Comparison of ENCODE assay signal across 9 cellular contexts in genomic region chr3:186277268-186277909, GRCh38.
A peak's percentile ranks its signal among the peaks of the same experiment; 100 is the strongest.
DNase-seq lines count a peak whose midpoint lies in the region; ATAC-seq, FAIRE-seq and TF ChIP-seq lines count a peak whose summit lies in the region.
"Had no signal": no experiment of that assay in that cellular context is flagged by ENCODE, and none has a peak within 500 bp of the region (broad histone marks: within the 10 kb centered on the region; RNA-seq: fewer than 3 reads in every experiment).

No MANE protein-coding gene starts in this region.

- H3K27ac Mint-ChIP-seq in T-helper 2 cell treated with Interferon-gamma antibody and Interleukin-4, amounts not matched to agents 5 μg/mL and 100 μg/mL, for 36 hours, result no peak overlapping the region

- TF ChIP-seq POLR2A in K562 (conservative IDR thresholded peaks at IDR 0.05) (no peak), ovary (IDR thresholded peaks at IDR 0.05) (no peak)

- H3K4me2 ChIP-seq in K562 (ENCODE audit: insufficient read depth, low read length), result no peak overlapping the region

- FAIRE-seq in A204.1 (lab: Jason Lieb, UNC), result peak; percentile 37
- peak; percentile 75 for FAIRE-seq in K562 (lab: Jason Lieb, UNC)
- FAIRE-seq: islet of Langerhans had no signal

- POLR2A ChIA-PET in K562 (lab: Yijun Ruan, JAX), result interaction anchor here (0.6 kb wide), 1 partner anchor 232 kb away, joined by 3 read pairs; no protein-coding TSS in a partner anchor

- no peaks in the 10 kb centered on the region for H3K79me2 ChIP-seq in K562 (ENCODE audit: control insufficient read depth, insufficient read depth, low read length)

- no peak overlapping the region for H3K4me3 Mint-ChIP-seq in T-helper 2 cell treated with Interferon-gamma antibody and Interleukin-4, amounts not matched to agents 5 μg/mL and 100 μg/mL, for 36 hours

- 2% methylated on average over 10 of the region's 10 CpGs for WGBS in K562 (ENCODE audit: insufficient coverage, low coverage, missing lambda C conversion rate)
- 22 to 33% (median 28%) methylated on average over 10 of the region's 10 CpGs for WGBS in ovary, 3 donors

- peak; percentile 66 to 72 for TF ChIP-seq RAD21 in K562 (CRISPR knock-in tag; conservative IDR thresholded peaks at IDR 0.05 in 1 of 2, IDR thresholded peaks at IDR 0.05 in 1 of 2)

- H3K9me3 ChIP-seq in K562 (replicated peaks; ENCODE audit: control insufficient read depth, insufficient read depth, low read depth, low read length), result no peaks in the 10 kb centered on the region
- no peaks in the 10 kb centered on the region for H3K9me3 ChIP-seq in ovary

- H3K27ac ChIP-seq in K562 (ENCODE audit: extremely low read depth, low read depth, low read length) (no peak overlapping the region), ovary (no peak overlapping the region)

- TF ChIP-seq EP300 in K562 (IDR thresholded peaks at IDR 0.05; ENCODE audit: low read length), result no peak
- TF ChIP-seq EP300 in ovary (IDR thresholded peaks at IDR 0.05), result no peak

- peak; percentile 85 for ATAC-seq in K562

- DNase-seq in HFF-Myc (ENCODE audit: extremely low read depth, low read depth) (peak; percentile 56), K562 (ENCODE audit: extremely low read depth in 1 of 4, low spot score in 3 of 4) (peak; percentile 18 to 50 (median 38)), kidney tubule cell (ENCODE audit: low spot score) (peak; percentile 67), AML-193 (lab: John Stamatoyannopoulos, UW) (no peak), NCI-H1436 treated with DMSO at 0.1 percent for 48 hours (lab: John Stamatoyannopoulos, UW) (no peak), ovary (no peak)
- DNase-seq in T-helper 2 cell treated with Interferon-gamma antibody and Interleukin-4, amounts not matched to agents 5 μg/mL and 100 μg/mL, for 36 hours (ENCODE audit: low spot score), result no peak

- no TSS peak for BruUV-seq in K562 (replicated peaks; lab: Mats Ljungman, UMichigan)

- CTCF ChIA-PET in K562 (lab: Yijun Ruan, JAX; ENCODE audit: low intra/inter-chr PET ratio), result interaction anchor here (1.3 kb wide), 1 partner anchor 294 kb away, joined by 7 read pairs; no protein-coding TSS in a partner anchor

- H3K9me3 Mint-ChIP-seq in T-helper 2 cell treated with Interferon-gamma antibody and Interleukin-4, amounts not matched to agents 5 μg/mL and 100 μg/mL, for 36 hours, result no peaks in the 10 kb centered on the region

- H4K20me1 ChIP-seq in K562 (replicated peaks; ENCODE audit: control insufficient read depth, insufficient read depth, low read length), result no peaks in the 10 kb centered on the region

- H3K27me3 ChIP-seq in K562 (ENCODE audit: control insufficient read depth in 2 of 2, insufficient read depth in 2 of 2, low read length in 2 of 2) (peaks cover under 1 to 16% of the 10 kb centered on the region in 2 experiments; a peak in 4 of 5 replicates), ovary (no peaks in the 10 kb centered on the region)

- intact Hi-C loops in K562 (cut with micrococcal nuclease) (no loop called here), ovary (cut with DNase I) (no loop called here)

- H3K4me3 ChIP-seq in HFF-Myc (replicated peaks; ENCODE audit: low read depth, low read length) (no peak overlapping the region), K562 (no peak overlapping the region), ovary (no peak overlapping the region)

- H3K4me1 ChIP-seq in K562 (replicated peaks in 1 of 2; ENCODE audit: control insufficient read depth in 2 of 2, insufficient read depth in 2 of 2, low read length in 2 of 2) (no peaks in the 10 kb centered on the region), ovary (ENCODE audit: insufficient read depth) (no peaks in the 10 kb centered on the region)

- peak; percentile 57 for TF ChIP-seq CTCF in HFF-Myc (IDR thresholded peaks at IDR 0.05; ENCODE audit: low read depth, low read length, missing control alignments)
- peak; percentile 33 to 65 (median 59); a peak in 4 of 6 replicates for TF ChIP-seq CTCF in K562 (IDR thresholded peaks at IDR 0.05 in 2 of 3, conservative IDR thresholded peaks at IDR 0.05 in 1 of 3; ENCODE audit: insufficient read depth in 2 of 3, low read depth in 1 of 3, low read length in 3 of 3)
- TF ChIP-seq CTCF in ovary (IDR thresholded peaks at IDR 0.05), result peak in 1 of 3 donors; percentile 30

- no peak overlapping the region for H2AFZ ChIP-seq in K562 (ENCODE audit: low read depth, low read length)

- H3K4me1 Mint-ChIP-seq in T-helper 2 cell treated with Interferon-gamma antibody and Interleukin-4, amounts not matched to agents 5 μg/mL and 100 μg/mL, for 36 hours (ENCODE audit: low read depth), result no peaks in the 10 kb centered on the region

- in situ Hi-C loops in K562 (cut with MboI), result no loop called here

- H3K27me3 Mint-ChIP-seq in T-helper 2 cell treated with Interferon-gamma antibody and Interleukin-4, amounts not matched to agents 5 μg/mL and 100 μg/mL, for 36 hours (ENCODE audit: low read depth), result peaks cover 12% of the 10 kb centered on the region

- H3K36me3 ChIP-seq in K562 (ENCODE audit: control insufficient read depth, insufficient read depth, low read length), result no peaks in the 10 kb centered on the region
- no peaks in the 10 kb centered on the region for H3K36me3 ChIP-seq in ovary

- H3K9ac ChIP-seq in K562 (ENCODE audit: insufficient read depth in 1 of 2, low read depth in 2 of 2, low read length in 2 of 2), result no peak overlapping the region

- H3K36me3 Mint-ChIP-seq in T-helper 2 cell treated with Interferon-gamma antibody and Interleukin-4, amounts not matched to agents 5 μg/mL and 100 μg/mL, for 36 hours (ENCODE audit: low read depth), result no peaks in the 10 kb centered on the region

- H3K9me1 ChIP-seq in K562 (ENCODE audit: control insufficient read depth, insufficient read depth, low read length), result no peaks in the 10 kb centered on the region

TF ChIP-seq in K562, 482 proteins besides CTCF, POLR2A, EP300 and RAD21 (continues in another document):
- TF ChIP-seq EGR1 (conservative IDR thresholded peaks at IDR 0.05) (peak; percentile 88), DPF2 (IDR thresholded peaks at IDR 0.05) (no peak), UBTF (IDR thresholded peaks at IDR 0.05; ENCODE audit: borderline replicate concordance in 1 of 2, low read depth in 2 of 2, low read length in 2 of 2) (no peak), PRMT5 (CRISPR knock-in tag; IDR thresholded peaks at IDR 0.05) (no peak), KLF13 (tag; IDR thresholded peaks at IDR 0.05; ENCODE audit: borderline replicate concordance, low read depth) (0 out of 2 replicates have a peak, but pooled peaks have one; percentile 43), ZNF551 (CRISPR knock-in tag; IDR thresholded peaks at IDR 0.05) (no peak), ARID2 (IDR thresholded peaks at IDR 0.05) (0 out of 2 replicates have a peak, but pooled peaks have one; percentile 19), ZNF444 (CRISPR knock-in tag; IDR thresholded peaks at IDR 0.05) (no peak), BHLHE40 (IDR thresholded peaks at IDR 0.05; ENCODE audit: low read length) (peak; percentile 26; the same call in 1 of the 2 replicates), SMC3 (conservative IDR thresholded peaks at IDR 0.05; ENCODE audit: insufficient read depth, low read depth, low read length) (peak; percentile 39; the same call in 1 of the 2 replicates), RBBP5 (IDR thresholded peaks at IDR 0.05; ENCODE audit: borderline replicate concordance, insufficient read depth, low read length, poor library complexity, severe bottlenecking) (no peak), AFF4 (CRISPR knock-in tag; IDR thresholded peaks at IDR 0.05) (no peak), MYC (IDR thresholded peaks at IDR 0.05; ENCODE audit: low read depth, low read length) (0 out of 2 replicates have a peak, but pooled peaks have one; percentile 26), MYC (CRISPR knock-in tag; IDR thresholded peaks at IDR 0.05; ENCODE audit: borderline replicate concordance, low read depth) (no peak)

Comparison
In these comparisons a context has a peak if more than half of its experiments do, and no peak if none do; other contexts are left out.
1. DNase-seq: peak in HFF-Myc (single experiment), K562 (4 of 4) and kidney tubule cell (single experiment); none in AML-193 (0 of 2), NCI-H1436 treated with DMSO at 0.1 percent for 48 hours (single experiment), ovary (0 of 5) and T-helper 2 cell treated with Interferon-gamma antibody and Interleukin-4, amounts not matched to agents 5 μg/mL and 100 μg/mL, for 36 hours (single experiment).